19 cellular contexts compared by ENCODE assay signal in genomic region chr9:98168153-98168780, GRCh38. TPM values are rescaled to one million over a fixed set of nuclear protein-coding genes. Genes with fewer than 3 reads are reported as not detected.
DNase-seq lines count a peak whose midpoint lies in the region; ATAC-seq, FAIRE-seq and TF ChIP-seq lines count a peak whose summit lies in the region.
"Had no signal": no experiment of that assay in that cellular context is flagged by ENCODE, and none has a peak within 500 bp of the region (broad histone marks: within the 10 kb centered on the region; RNA-seq: fewer than 3 reads in every experiment).

No MANE protein-coding gene starts in this region.

- H3K27ac ChIP-seq in CD8-positive, alpha-beta T cell (ENCODE audit: low read depth, low read length) = no peak overlapping the region
- H3K27ac ChIP-seq in Peyer's patch = peak overlapping the region; percentile 55 to 82 (median 63)
- peak overlapping the region; percentile 68 to 80 for H3K27ac ChIP-seq in small intestine (ENCODE audit: low read depth in 1 of 2, low read length in 1 of 2)
- H3K27ac ChIP-seq: PC-9 had no signal

- H3K4me3 Mint-ChIP-seq in CD8-positive, alpha-beta T cell = no peak overlapping the region
- H3K4me3 Mint-ChIP-seq: activated naive CD4-positive, alpha-beta T cell treated with anti-CD3 and anti-CD28 coated beads, Interleukin-2, amount 50 U/mL, for 24 hours; stimulated activated naive CD8-positive, alpha-beta T cell treated with anti-CD3 and anti-CD28 coated beads, Interleukin-15, Interleukin-2, amounts not matched to agents 100 ng/mL and 50 ng/mL, for 24 hours had no signal

- no peak for ATAC-seq in CD8-positive, alpha-beta T cell
- peak; percentile 61 for ATAC-seq in esophagus mucosa
- ATAC-seq in HG02759 (IDR thresholded peaks at IDR 0.05; ENCODE audit: unreplicated experiment) = no peak
- ATAC-seq in GM21447 (IDR thresholded peaks at IDR 0.05; ENCODE audit: unreplicated experiment) = no peak

- POLR2A ChIA-PET in CD8-positive, alpha-beta T cell (lab: Charles Lee) = interaction anchor here (0.9 kb wide), 1 partner anchor 88 kb away, joined by 4 read pairs; no protein-coding TSS in a partner anchor

- no peak for TF ChIP-seq POLR2A in Peyer's patch (IDR thresholded peaks at IDR 0.05)

- H3K9me3 Mint-ChIP-seq in CD8-positive, alpha-beta T cell = no peaks in the 10 kb centered on the region
- H3K9me3 Mint-ChIP-seq: activated naive CD4-positive, alpha-beta T cell treated with anti-CD3 and anti-CD28 coated beads, Interleukin-2, amount 50 U/mL, for 24 hours; stimulated activated naive CD8-positive, alpha-beta T cell treated with anti-CD3 and anti-CD28 coated beads, Interleukin-15, Interleukin-2, amounts not matched to agents 100 ng/mL and 50 ng/mL, for 24 hours had no signal

- no peaks in the 10 kb centered on the region for H3K9me3 ChIP-seq in CD8-positive, alpha-beta T cell (ENCODE audit: low read length)
- H3K9me3 ChIP-seq in Peyer's patch = no peaks in the 10 kb centered on the region
- H3K9me3 ChIP-seq in small intestine (ENCODE audit: control insufficient read depth, low read depth) = no peaks in the 10 kb centered on the region
- H3K9me3 ChIP-seq: upper lobe of left lung had no signal

- H3K27me3 ChIP-seq in CD8-positive, alpha-beta T cell (ENCODE audit: insufficient read depth, low read length) = no peaks in the 10 kb centered on the region
- H3K27me3 ChIP-seq in Peyer's patch (no peaks in the 10 kb centered on the region), small intestine (ENCODE audit: control insufficient read depth in 2 of 2, insufficient read depth in 2 of 2, low read length in 2 of 2) (no peaks in the 10 kb centered on the region)
- H3K27me3 ChIP-seq: upper lobe of left lung had no signal

- no peak for FAIRE-seq in small intestine (lab: Jason Lieb, UNC)
- FAIRE-seq: astrocyte, D721Med, G401.6, TTC549 had no signal

- DNase-seq in CD8-positive, alpha-beta T cell = no peak
- DNase-seq in Peyer's patch (peak in 2 of 3 donors; percentile 13 to 45), small intestine (peak; percentile 56), SHP77 treated with DMSO at 0.1 percent for 48 hours (lab: John Stamatoyannopoulos, UW) (no peak), posterior vena cava (ENCODE audit: low spot score) (no peak)
- DNase-seq: NCI-H1436 treated with DMSO at 0.1 percent for 48 hours, NCI-H2171, NCI-H774 had no signal

- H3K4me1 Mint-ChIP-seq in CD8-positive, alpha-beta T cell (ENCODE audit: low read depth) = peaks cover 71% of the 10 kb centered on the region

- no peaks in the 10 kb centered on the region for H3K36me3 ChIP-seq in CD8-positive, alpha-beta T cell (ENCODE audit: insufficient read depth, low read length)
- H3K36me3 ChIP-seq in Peyer's patch (no peaks in the 10 kb centered on the region), small intestine (ENCODE audit: control insufficient read depth in 2 of 2, insufficient read depth in 2 of 2, low read length in 2 of 2) (no peaks in the 10 kb centered on the region)
- H3K36me3 ChIP-seq: upper lobe of left lung had no signal

- TF ChIP-seq CTCF in CD8-positive, alpha-beta T cell (IDR thresholded peaks at IDR 0.05) = no peak
- peak in 1 of 6 experiments; percentile 6 for TF ChIP-seq CTCF in Peyer's patch (IDR thresholded peaks at IDR 0.05)

- peaks cover 33% of the 10 kb centered on the region for H3K4me1 ChIP-seq in CD8-positive, alpha-beta T cell (ENCODE audit: insufficient read depth, low read length)
- H3K4me1 ChIP-seq in Peyer's patch (peaks cover 0 to 85% (median 5%) of the 10 kb centered on the region in 4 donors), small intestine (ENCODE audit: control insufficient read depth in 2 of 2, insufficient read depth in 1 of 2, low read depth in 1 of 2, low read length in 1 of 2) (peaks cover 13 to 19% of the 10 kb centered on the region in 2 donors)

- no peak overlapping the region for H3K4me3 ChIP-seq in CD8-positive, alpha-beta T cell (ENCODE audit: low read depth, low read length)
- no peak overlapping the region for H3K4me3 ChIP-seq in Peyer's patch
- H3K4me3 ChIP-seq in small intestine (ENCODE audit: low read depth in 1 of 2, low read length in 2 of 2) = no peak overlapping the region
- H3K4me3 ChIP-seq: PC-9, upper lobe of left lung had no signal

- intact Hi-C loops in CD8-positive, alpha-beta T cell (cut with DNase I, micrococcal nuclease) = no loop called here
- intact Hi-C loops in posterior vena cava (cut with DNase I) = no loop called here

- H3K36me3 Mint-ChIP-seq in CD8-positive, alpha-beta T cell = no peaks in the 10 kb centered on the region

- peak overlapping the region; percentile 60 for H3K27ac Mint-ChIP-seq in CD8-positive, alpha-beta T cell
- H3K27ac Mint-ChIP-seq: activated naive CD4-positive, alpha-beta T cell treated with anti-CD3 and anti-CD28 coated beads, Interleukin-2, amount 50 U/mL, for 24 hours; stimulated activated naive CD8-positive, alpha-beta T cell treated with anti-CD3 and anti-CD28 coated beads, Interleukin-15, Interleukin-2, amounts not matched to agents 100 ng/mL and 50 ng/mL, for 24 hours had no signal

- 50 to 69% (median 67%) methylated on average over 3 of the region's 3 CpGs for WGBS in small intestine, 3 donors

- H3K27me3 Mint-ChIP-seq in CD8-positive, alpha-beta T cell (ENCODE audit: low read depth) = no peaks in the 10 kb centered on the region
- H3K27me3 Mint-ChIP-seq: activated naive CD4-positive, alpha-beta T cell treated with anti-CD3 and anti-CD28 coated beads, Interleukin-2, amount 50 U/mL, for 24 hours; stimulated activated naive CD8-positive, alpha-beta T cell treated with anti-CD3 and anti-CD28 coated beads, Interleukin-15, Interleukin-2, amounts not matched to agents 100 ng/mL and 50 ng/mL, for 24 hours had no signal

- CTCF ChIA-PET in CD8-positive, alpha-beta T cell (lab: Charles Lee) = interaction anchor here (0.5 kb wide), 1 partner anchor 369 kb away, joined by 3 read pairs; no protein-coding TSS in a partner anchor

RNA-seq across cellular contexts. Expression of gene CORO2A, which starts 24.2 kb away (rescaled TPM):
- 1 to 10 TPM; 6.4 to 6.7 TPM for total RNA-seq in CD8-positive, alpha-beta T cell
- total RNA-seq in Peyer's patch = 10 to 100 TPM; 15.7 to 99.6 (median 91.9) TPM
- total RNA-seq in esophagus mucosa = 21.2 TPM
- 10 to 100 TPM; 35.1 to 57.0 (median 45.3) TPM for polyA plus RNA-seq in small intestine
- total RNA-seq in posterior vena cava = 1 to 10 TPM in 1 of 2 donors, under 1 TPM in 1; 0.95 to 1.2 TPM

RNA-seq across cellular contexts. Expression of gene TRIM14, which starts 49.2 kb away (rescaled TPM):
- 10 to 100 TPM; 22.6 to 23.5 TPM for total RNA-seq in CD8-positive, alpha-beta T cell
- total RNA-seq in Peyer's patch (100 to 1,000 TPM in 1 of 4 donors, 10 to 100 TPM in 3; 61.1 to 101 (median 72.0) TPM), esophagus mucosa (31.0 TPM), posterior vena cava (10 to 100 TPM in 1 of 2 donors, 1 to 10 TPM in 1; 4.9 to 11.8 TPM)
- polyA plus RNA-seq in small intestine = 10 to 100 TPM; 20.5 to 35.2 (median 30.6) TPM

Comparison
In these comparisons a context has a peak if more than half of its experiments do, and no peak if none do; other contexts are left out.
1. DNase-seq: peak in Peyer's patch (2 of 3) and small intestine (single experiment); none in CD8-positive, alpha-beta T cell (0 of 7), SHP77 treated with DMSO at 0.1 percent for 48 hours (single experiment) and posterior vena cava (single experiment).